Comparison of ENCODE assay signal across 6 cellular contexts in the genomic region with DNA sequence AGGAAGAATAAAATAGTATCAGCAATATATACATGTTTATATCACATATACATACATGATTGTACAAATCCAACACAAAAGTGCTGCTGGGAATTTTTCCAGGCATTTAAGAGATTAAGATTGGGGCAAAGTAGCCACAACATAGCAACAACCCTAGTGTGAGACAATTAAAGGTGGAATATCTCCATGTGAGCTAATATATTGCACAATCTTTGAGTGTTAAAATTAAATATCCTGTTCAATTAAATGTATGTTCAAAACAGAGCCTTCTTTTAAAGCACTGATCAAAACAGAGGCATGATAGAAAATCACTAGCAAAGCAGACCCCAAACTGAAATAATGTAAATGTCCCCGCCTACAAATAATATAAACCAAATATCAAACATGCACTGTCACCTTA.
"Had no signal": no experiment of that assay in that cellular context is flagged by ENCODE, and none has a peak within 500 bp of the region (broad histone marks: within the 10 kb centered on the region; RNA-seq: fewer than 3 reads in every experiment).

No MANE protein-coding gene starts in this region.

- H3K9ac ChIP-seq: KMS-11 had no signal

- DNase-seq: KBM-7, KG1 had no signal

- FAIRE-seq: HTR-8/SVneo had no signal

- H3K4me2 ChIP-seq: KMS-11 had no signal

- H3K27ac ChIP-seq: HL-60, KMS-11 had no signal

- H3K27me3 Mint-ChIP-seq: IgD-negative memory B cell had no signal

- H3K27ac Mint-ChIP-seq: IgD-negative memory B cell had no signal

- H3K4me3 Mint-ChIP-seq: IgD-negative memory B cell had no signal

- H3K36me3 Mint-ChIP-seq: IgD-negative memory B cell had no signal
